9 cellular contexts compared by ENCODE assay signal in the genomic region with DNA sequence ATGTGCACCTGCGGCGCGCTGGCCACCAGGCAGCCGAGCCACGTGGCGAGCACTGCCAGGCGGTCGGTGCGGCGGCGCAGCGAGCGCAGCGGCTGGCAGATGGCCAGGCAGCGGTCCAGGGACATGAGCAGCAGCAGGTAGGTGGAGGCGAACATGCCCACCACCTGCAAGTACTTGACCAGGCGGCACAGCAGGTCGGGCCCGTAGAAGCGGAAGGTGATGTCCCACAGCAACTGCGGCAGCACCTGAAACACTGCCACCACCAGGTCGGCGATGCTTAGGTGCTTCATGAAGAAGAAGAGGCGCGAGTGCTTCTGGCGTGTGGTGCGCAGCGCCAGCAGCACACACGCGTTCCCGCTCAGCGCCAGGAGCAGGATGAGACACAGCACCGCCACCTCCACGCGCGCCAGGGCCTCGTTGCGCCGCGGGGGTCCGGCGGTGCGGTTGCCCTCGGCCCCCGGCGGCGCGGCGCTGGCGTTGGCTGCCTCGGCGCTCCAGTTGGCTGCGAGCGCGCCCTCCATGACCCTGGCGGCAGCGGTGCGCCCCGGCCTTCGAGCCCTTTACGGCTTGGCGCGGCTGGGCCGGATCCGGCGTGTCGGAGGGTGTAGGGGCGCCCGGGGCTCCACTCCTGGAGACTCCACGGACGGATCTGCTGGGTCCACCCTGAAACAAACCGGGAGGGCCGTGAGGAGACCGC. TPM values are rescaled to one million over a fixed set of nuclear protein-coding genes. Genes with fewer than 3 reads are reported as not detected.
DNase-seq lines count a peak whose midpoint lies in the region; ATAC-seq and TF ChIP-seq lines count a peak whose summit lies in the region.
"Had no signal": no experiment of that assay in that cellular context is flagged by ENCODE, and none has a peak within 500 bp of the region (broad histone marks: within the 10 kb centered on the region; RNA-seq: fewer than 3 reads in every experiment).

No MANE protein-coding gene starts in this region.

- no peak overlapping the region for H2BK120ac ChIP-seq in mesenchymal stem cell (ENCODE audit: low read depth, low read length)

- H3K36me3 ChIP-seq in mesenchymal stem cell (ENCODE audit: control insufficient read depth in 1 of 2, insufficient read depth in 2 of 2, low read depth in 1 of 2, low read length in 2 of 2) (peaks cover 0 to 35% of the 10 kb centered on the region in 2 experiments), HAP-1 (replicated peaks) (no peaks in the 10 kb centered on the region)

- H3K9me3 ChIP-seq in mesenchymal stem cell (ENCODE audit: control insufficient read depth, low read length) (no peaks in the 10 kb centered on the region), HAP-1 (no peaks in the 10 kb centered on the region)

- H3K4me2 ChIP-seq in mesenchymal stem cell (ENCODE audit: low read length, poor library complexity, severe bottlenecking): peak overlapping the region; percentile 76

- no peak overlapping the region for H3K9ac ChIP-seq in mesenchymal stem cell (ENCODE audit: low read length)

- no peaks in the 10 kb centered on the region for H3K36me3 Mint-ChIP-seq in MCF 10A (ENCODE audit: insufficient read depth, unreplicated experiment)

- peaks cover 7% of the 10 kb centered on the region for H3K79me1 ChIP-seq in mesenchymal stem cell (replicated peaks; ENCODE audit: low read length, poor library complexity, severe bottlenecking)

- peak overlapping the region; percentile 3 for H4K91ac ChIP-seq in mesenchymal stem cell (ENCODE audit: low read length)

- H3K4me3 ChIP-seq in mesenchymal stem cell (ENCODE audit: insufficient read depth in 1 of 2, low read depth in 1 of 2, low read length in 2 of 2) (peak overlapping the region; percentile 72 to 80), HAP-1 (no peak overlapping the region)

- H4K8ac ChIP-seq in mesenchymal stem cell (ENCODE audit: low read length): no peak overlapping the region

- TF ChIP-seq CTCF in GM12874 (IDR thresholded peaks at IDR 0.05; ENCODE audit: insufficient read depth, low read depth, low read length) (peak; percentile 55), MCF 10A (IDR thresholded peaks at IDR 0.05; ENCODE audit: unreplicated experiment) (peak; percentile 15)

- CTCF ChIA-PET in MCF 10A (lab: Yijun Ruan, JAX): interaction anchor here (0.6 to 3.0 kb wide), 8 partner anchors 8 to 273 kb away, joined by 3 to 31 read pairs (median 6); no protein-coding TSS in a partner anchor

- H3K4me1 Mint-ChIP-seq in MCF 10A (ENCODE audit: insufficient read depth, unreplicated experiment): peaks cover 7% of the 10 kb centered on the region

- H2BK5ac ChIP-seq in mesenchymal stem cell (ENCODE audit: low read depth, low read length, poor library complexity, severe bottlenecking): no peak overlapping the region

- 32% methylated on average over 52 of the region's 74 CpGs for WGBS in mesenchymal stem cell

- H3K4me1 ChIP-seq in mesenchymal stem cell (ENCODE audit: control insufficient read depth, insufficient read depth, low read depth, low read length): peaks cover 29% of the 10 kb centered on the region
- H3K4me1 ChIP-seq in HAP-1: no peaks in the 10 kb centered on the region

- no peak overlapping the region for H2AK5ac ChIP-seq in mesenchymal stem cell (ENCODE audit: low read length, severe bottlenecking)

- peak overlapping the region in 1 of 2 experiments; percentile 23 for H2BK12ac ChIP-seq in mesenchymal stem cell (ENCODE audit: low read length in 2 of 2)

- H3K18ac ChIP-seq in mesenchymal stem cell (ENCODE audit: low read depth in 1 of 2, low read length in 2 of 2): peak overlapping the region in 1 of 2 experiments; percentile 28

- peak; percentile 48 for ATAC-seq in GM21423 (IDR thresholded peaks at IDR 0.05; ENCODE audit: unreplicated experiment)

- no peak overlapping the region for H2BK15ac ChIP-seq in mesenchymal stem cell (ENCODE audit: low read depth, poor library complexity, severe bottlenecking)

- intact Hi-C loops in MCF 10A (cut with micrococcal nuclease): loop anchor here (1.0 kb wide), 1 partner anchor 85 kb away; no protein-coding TSS in a partner anchor

- no peak overlapping the region for H3K4me3 Mint-ChIP-seq in MCF 10A (ENCODE audit: unreplicated experiment)

- peak overlapping the region; percentile 29 for H2AFZ ChIP-seq in mesenchymal stem cell (ENCODE audit: low read depth, low read length)

- no TSS peak for BruUV-seq in MCF 10A (replicated peaks; lab: Mats Ljungman, UMichigan)

- H3K14ac ChIP-seq in mesenchymal stem cell (ENCODE audit: low read length in 2 of 2): peak overlapping the region in 1 of 2 experiments; percentile 35

- POLR2A ChIA-PET in MCF 10A (lab: Yijun Ruan, JAX): no interaction called here

- H3K23ac ChIP-seq in mesenchymal stem cell (ENCODE audit: low read length in 2 of 2): peak overlapping the region in 1 of 2 experiments; percentile 15

- H3K27me3 ChIP-seq in mesenchymal stem cell (ENCODE audit: control insufficient read depth in 1 of 2, insufficient read depth in 1 of 2, low read length in 2 of 2) (peaks cover 0 to 68% of the 10 kb centered on the region in 2 experiments), HAP-1 (ENCODE audit: low read depth) (no peaks in the 10 kb centered on the region)

- peaks cover 14% of the 10 kb centered on the region for H3K27me3 Mint-ChIP-seq in MCF 10A (ENCODE audit: insufficient read depth, unreplicated experiment)

- H3K9me3 Mint-ChIP-seq in MCF 10A (ENCODE audit: unreplicated experiment): no peaks in the 10 kb centered on the region
- H3K9me3 Mint-ChIP-seq: T-helper 1 cell treated with Interleukin-12 subunit alpha and Interleukin-12 subunit beta and Interleukin-4 antibody, amounts not matched to agents 30 μg/mL and 1 μg/mL, for 36 hours had no signal

- peak overlapping the region; percentile 80 for H3K27ac ChIP-seq in mesenchymal stem cell (ENCODE audit: low read length, poor library complexity, severe bottlenecking)

- peak; percentile 87 for DNase-seq in HuH-7.5 (ENCODE audit: low spot score)
- DNase-seq in MCF 10A (ENCODE audit: unreplicated experiment): peak; percentile 22
- no peak for DNase-seq in mesenchymal stem cell
- DNase-seq in Kasumi-1 (lab: John Stamatoyannopoulos, UW): no peak
- no peak for DNase-seq in stimulated activated naive CD4-positive, alpha-beta T cell (lab: John Stamatoyannopoulos, UW)
- DNase-seq in HAP-1 (ENCODE audit: low spot score in 2 of 2): no peak

- H3K27ac Mint-ChIP-seq in MCF 10A (ENCODE audit: low read depth, unreplicated experiment): no peak overlapping the region
- H3K27ac Mint-ChIP-seq: T-helper 1 cell treated with Interleukin-12 subunit alpha and Interleukin-12 subunit beta and Interleukin-4 antibody, amounts not matched to agents 30 μg/mL and 1 μg/mL, for 36 hours had no signal

- H3K4ac ChIP-seq in mesenchymal stem cell (ENCODE audit: low read depth in 1 of 2, low read length in 2 of 2): no peak overlapping the region

- in situ Hi-C loops in HAP-1 (cut with MboI; ENCODE audit: low sequenced_read_pairs): loop anchor here (25.0 kb wide), 1 partner anchor 544 kb away; no protein-coding TSS in a partner anchor

RNA-seq across cellular contexts. Expression of a gene that starts 1.6 kb away (rescaled TPM):
- total RNA-seq in MCF 10A (2022): 0.63 and 1.2 TPM in 2 replicates
- polyA plus RNA-seq in mesenchymal stem cell (2013, experiment 1 of 2): 1.6 TPM
- polyA plus RNA-seq in mesenchymal stem cell (2013, experiment 2 of 2): 1.7 TPM

RNA-seq across cellular contexts. Expression of a gene that starts 34.2 kb away (rescaled TPM):
- total RNA-seq in MCF 10A (2022): not detected in 2 replicates
- not detected for polyA plus RNA-seq in mesenchymal stem cell (2013, experiment 1 of 2)
- not detected for polyA plus RNA-seq in mesenchymal stem cell (2013, experiment 2 of 2)

Comparison
In these comparisons a context has a peak if more than half of its experiments do, and no peak if none do; other contexts are left out.
1. DNase-seq: peak in HuH-7.5 (single experiment) and MCF 10A (single experiment); none in mesenchymal stem cell (single experiment), Kasumi-1 (0 of 2), stimulated activated naive CD4-positive, alpha-beta T cell (0 of 6) and HAP-1 (0 of 2).